8 cellular contexts compared by ENCODE assay signal in genomic region chr9:7234144-7234543, GRCh38.
DNase-seq lines count a peak whose midpoint lies in the region; ATAC-seq, FAIRE-seq and TF ChIP-seq lines count a peak whose summit lies in the region.

No MANE protein-coding gene starts in this region.

- peaks cover 2% of the 10 kb centered on the region for H3K27me3 Mint-ChIP-seq in glutamatergic neuron (ENCODE audit: unreplicated experiment)
- no peaks in the 10 kb centered on the region for H3K27me3 Mint-ChIP-seq in stimulated activated memory B cell treated with anti-CD40 and anti-IgM and Interleukin-4, amounts not matched to agents 10 μg/mL and 1 μg/mL and 100 μg/mL, for 72 hours

- H3K9me3 ChIP-seq in SU-DHL-6 (ENCODE audit: insufficient read depth, low read length): no peaks in the 10 kb centered on the region
- H3K9me3 ChIP-seq in kidney (ENCODE audit: control insufficient read depth in 1 of 2, low read length in 2 of 2): peaks cover 0 to 4% of the 10 kb centered on the region in 2 donors

- H3K27ac Mint-ChIP-seq in glutamatergic neuron (ENCODE audit: unreplicated experiment): no peak overlapping the region
- H3K27ac Mint-ChIP-seq in stimulated activated memory B cell treated with anti-CD40 and anti-IgM and Interleukin-4, amounts not matched to agents 10 μg/mL and 1 μg/mL and 100 μg/mL, for 72 hours: no peak overlapping the region

- H3K4me3 ChIP-seq in SU-DHL-6 (ENCODE audit: insufficient read depth, low read length, poor library complexity, severe bottlenecking): no peak overlapping the region
- H3K4me3 ChIP-seq in kidney (ENCODE audit: low read length in 2 of 2): no peak overlapping the region

- H3K79me2 ChIP-seq in SU-DHL-6 (ENCODE audit: insufficient read depth, low read length): no peaks in the 10 kb centered on the region

- H4K20me1 ChIP-seq in SU-DHL-6 (ENCODE audit: low read depth, low read length): no peaks in the 10 kb centered on the region

- H3K4me1 Mint-ChIP-seq in glutamatergic neuron (ENCODE audit: low read depth, unreplicated experiment): no peaks in the 10 kb centered on the region
- no peaks in the 10 kb centered on the region for H3K4me1 Mint-ChIP-seq in stimulated activated memory B cell treated with anti-CD40 and anti-IgM and Interleukin-4, amounts not matched to agents 10 μg/mL and 1 μg/mL and 100 μg/mL, for 72 hours

- H3K4me3 Mint-ChIP-seq in glutamatergic neuron (ENCODE audit: unreplicated experiment): no peak overlapping the region
- H3K4me3 Mint-ChIP-seq in stimulated activated memory B cell treated with anti-CD40 and anti-IgM and Interleukin-4, amounts not matched to agents 10 μg/mL and 1 μg/mL and 100 μg/mL, for 72 hours: no peak overlapping the region

- intact Hi-C loops in kidney (cut with DNase I): no loop called here

- no peaks in the 10 kb centered on the region for H3K27me3 ChIP-seq in SU-DHL-6 (ENCODE audit: low read length)

- no peak overlapping the region for H3K27ac ChIP-seq in SU-DHL-6 (ENCODE audit: low read depth, low read length)
- no peak overlapping the region for H3K27ac ChIP-seq in kidney (ENCODE audit: low read depth in 2 of 2, low read length in 2 of 2)

- no peaks in the 10 kb centered on the region for H3F3A ChIP-seq in SU-DHL-6 (ENCODE audit: insufficient read depth)

- no peak overlapping the region for H3K4me2 ChIP-seq in SU-DHL-6 (ENCODE audit: low read depth, low read length, poor library complexity, severe bottlenecking)

- no peaks in the 10 kb centered on the region for H3K36me3 Mint-ChIP-seq in glutamatergic neuron (ENCODE audit: unreplicated experiment)
- H3K36me3 Mint-ChIP-seq in stimulated activated memory B cell treated with anti-CD40 and anti-IgM and Interleukin-4, amounts not matched to agents 10 μg/mL and 1 μg/mL and 100 μg/mL, for 72 hours: no peaks in the 10 kb centered on the region

- TF ChIP-seq CTCF in SU-DHL-6 (IDR thresholded peaks at IDR 0.05; ENCODE audit: insufficient read depth, low read length, poor library complexity, severe bottlenecking) (peak; percentile 94), glutamatergic neuron (IDR thresholded peaks at IDR 0.05; ENCODE audit: partially characterized antibody, unreplicated experiment) (peak; percentile 69), kidney (IDR thresholded peaks at IDR 0.05; ENCODE audit: borderline replicate concordance, extremely low read depth, insufficient read depth) (no peak)

- no peaks in the 10 kb centered on the region for H3K4me1 ChIP-seq in kidney (ENCODE audit: control insufficient read depth in 1 of 2, insufficient read depth in 1 of 2, low read depth in 1 of 2, low read length in 2 of 2)

- no peak overlapping the region for H2AFZ ChIP-seq in SU-DHL-6 (ENCODE audit: low read depth, low read length, severe bottlenecking)

- H3K36me3 ChIP-seq in SU-DHL-6 (ENCODE audit: low read length) (no peaks in the 10 kb centered on the region), kidney (ENCODE audit: control insufficient read depth in 1 of 2, insufficient read depth in 2 of 2, low read length in 2 of 2) (no peaks in the 10 kb centered on the region)

- FAIRE-seq in kidney (lab: Jason Lieb, UNC): no peak

- no peaks in the 10 kb centered on the region for H3K9me2 ChIP-seq in SU-DHL-6 (replicated peaks; ENCODE audit: insufficient read depth, low read length)

- ATAC-seq in HG02885 (IDR thresholded peaks at IDR 0.05; ENCODE audit: poor library complexity, unreplicated experiment) (peak; percentile 85), GM21390 (IDR thresholded peaks at IDR 0.05; ENCODE audit: unreplicated experiment) (no peak)
- no peak for ATAC-seq in stimulated activated memory B cell treated with anti-CD40 and anti-IgM and Interleukin-4, amounts not matched to agents 10 μg/mL and 1 μg/mL and 100 μg/mL, for 72 hours

- DNase-seq in activated T-cell treated with anti-CD3 and anti-CD28 coated beads for 48 hours (ENCODE audit: low read depth) (peak; percentile 46), activated T-cell treated with anti-CD3 and anti-CD28 coated beads for 4 hours (no peak), glutamatergic neuron (peak; percentile 62), kidney (no peak)

- H3K9ac ChIP-seq in SU-DHL-6 (ENCODE audit: low read length) (no peak overlapping the region), kidney (ENCODE audit: low read length in 2 of 2) (no peak overlapping the region)

- no peaks in the 10 kb centered on the region for H3K9me3 Mint-ChIP-seq in glutamatergic neuron (ENCODE audit: unreplicated experiment)
- H3K9me3 Mint-ChIP-seq in stimulated activated memory B cell treated with anti-CD40 and anti-IgM and Interleukin-4, amounts not matched to agents 10 μg/mL and 1 μg/mL and 100 μg/mL, for 72 hours: no peaks in the 10 kb centered on the region

Comparison
In these comparisons a context has a peak if more than half of its experiments do, and no peak if none do; other contexts are left out.
1. DNase-seq: peak in activated T-cell treated with anti-CD3 and anti-CD28 coated beads for 48 hours (single experiment) and glutamatergic neuron (single experiment); none in activated T-cell treated with anti-CD3 and anti-CD28 coated beads for 4 hours (single experiment) and kidney (single experiment).